1 cellular context compared by ENCODE assay signal in the genomic region with DNA sequence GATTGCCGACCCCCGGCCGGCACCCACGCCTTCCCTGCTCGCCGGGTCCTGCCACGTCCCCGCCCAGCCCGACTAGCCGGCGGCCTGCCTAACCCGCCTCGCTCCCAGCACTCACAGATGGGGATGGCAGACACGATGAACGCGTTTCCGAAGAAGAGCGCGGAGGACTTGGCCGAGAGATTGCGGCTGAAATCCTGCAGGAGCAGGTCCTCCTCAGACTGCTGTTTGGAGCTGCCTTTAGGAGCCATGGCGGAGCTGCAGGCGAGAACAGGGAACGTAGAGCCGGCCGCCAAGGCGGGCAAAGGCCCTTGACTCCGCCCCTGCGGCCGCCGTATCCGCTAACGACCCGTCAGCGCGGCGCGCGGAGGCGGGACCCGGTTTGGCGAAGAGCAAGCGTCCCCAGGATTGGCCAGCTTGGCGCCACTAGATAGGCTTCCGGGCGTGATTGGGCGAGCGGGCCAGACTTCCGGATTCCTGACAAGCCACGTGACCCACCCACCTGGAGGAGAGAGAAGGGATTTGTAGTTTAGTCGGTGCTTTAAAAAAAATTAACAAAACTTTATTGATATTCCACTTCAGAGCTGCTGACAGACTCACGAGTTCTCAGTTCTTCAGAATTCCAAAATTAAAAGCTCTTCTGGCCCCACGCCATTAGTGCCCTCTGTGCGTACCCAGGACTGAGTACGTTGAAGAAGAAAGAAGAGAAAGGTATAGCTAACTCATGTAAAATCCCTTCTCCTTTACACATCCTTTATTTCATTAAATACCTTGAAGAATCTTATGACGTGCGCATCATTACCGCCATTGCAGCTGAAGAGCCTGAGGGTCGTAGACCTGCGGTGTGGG.
TF ChIP-seq lines count a peak whose summit lies in the region.

Gene SSR3, minus strand, starts transcription at position 276 of the 846 bp plus-strand sequence. Its CDS starts 28 bp downstream, at position 248.

TF ChIP-seq in K562, 482 proteins besides CTCF, POLR2A, EP300 and RAD21 (continued from another document and continues in another):
- TF ChIP-seq, protein P1, sequence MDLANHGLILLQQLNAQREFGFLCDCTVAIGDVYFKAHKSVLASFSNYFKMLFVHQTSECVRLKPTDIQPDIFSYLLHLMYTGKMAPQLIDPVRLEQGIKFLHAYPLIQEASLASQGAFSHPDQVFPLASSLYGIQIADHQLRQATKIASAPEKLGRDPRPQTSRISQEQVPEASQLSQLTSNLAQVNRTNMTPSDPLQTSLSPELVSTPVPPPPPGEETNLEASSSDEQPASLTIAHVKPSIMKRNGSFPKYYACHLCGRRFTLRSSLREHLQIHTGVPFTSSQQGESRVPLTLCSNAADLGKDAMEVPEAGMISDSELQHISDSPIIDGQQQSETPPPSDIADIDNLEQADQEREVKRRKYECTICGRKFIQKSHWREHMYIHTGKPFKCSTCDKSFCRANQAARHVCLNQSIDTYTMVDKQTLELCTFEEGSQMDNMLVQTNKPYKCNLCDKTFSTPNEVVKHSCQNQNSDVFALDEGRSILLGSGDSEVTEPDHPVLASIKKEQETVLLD (IDR thresholded peaks at IDR 0.05): peak; percentile 60; the same call in 1 of the 2 replicates
- TF ChIP-seq ZNF175 (CRISPR knock-in tag; IDR thresholded peaks at IDR 0.05; ENCODE audit: low read depth): peak; percentile 71; the same call in 1 of the 2 replicates
- TF ChIP-seq ZNF133 (CRISPR knock-in tag; IDR thresholded peaks at IDR 0.05): no peak
- peak; percentile 98 for TF ChIP-seq RAD51 (IDR thresholded peaks at IDR 0.05; ENCODE audit: borderline replicate concordance, low read depth)
- TF ChIP-seq FOXP1 (CRISPR knock-in tag; IDR thresholded peaks at IDR 0.05): 0 out of 2 replicates have a peak, but pooled peaks have one; percentile 61
- TF ChIP-seq KAT7 (CRISPR knock-in tag; IDR thresholded peaks at IDR 0.05; ENCODE audit: borderline replicate concordance): 0 out of 2 replicates have a peak, but pooled peaks have one; percentile 41
- no peak for TF ChIP-seq ZSCAN32 (CRISPR knock-in tag; IDR thresholded peaks at IDR 0.05)
- peak; percentile 83 for TF ChIP-seq ZBTB33 (CRISPR knock-in tag; IDR thresholded peaks at IDR 0.05)
- TF ChIP-seq NFIC (IDR thresholded peaks at IDR 0.05): peak; percentile 40
- no peak for TF ChIP-seq ZNF23 (CRISPR knock-in tag; IDR thresholded peaks at IDR 0.05)
- no peak for TF ChIP-seq IRF1 (CRISPR knock-in tag; IDR thresholded peaks at IDR 0.05; ENCODE audit: borderline replicate concordance)
- TF ChIP-seq CXXC5 (CRISPR knock-in tag; IDR thresholded peaks at IDR 0.05): peak; percentile 96
- TF ChIP-seq THRAP3 (IDR thresholded peaks at IDR 0.05; ENCODE audit: borderline replicate concordance): peak; percentile 53; the same call in 1 of the 2 replicates
- TF ChIP-seq DPF2 (IDR thresholded peaks at IDR 0.05): peak; percentile 15; the same call in 1 of the 2 replicates
- peak; percentile 83 for TF ChIP-seq NEUROD1 (IDR thresholded peaks at IDR 0.05; ENCODE audit: borderline replicate concordance, low read depth, low read length, partially characterized antibody)
- no peak for TF ChIP-seq CEBPG (CRISPR knock-in tag; IDR thresholded peaks at IDR 0.05)
- no peak for TF ChIP-seq CEBPG (tag; conservative IDR thresholded peaks at IDR 0.05 in 1 of 2, IDR thresholded peaks at IDR 0.05 in 1 of 2)
- TF ChIP-seq SRSF1 (IDR thresholded peaks at IDR 0.05; ENCODE audit: low read depth, low read length): no peak
- peak; percentile 84 for TF ChIP-seq PKNOX1 (IDR thresholded peaks at IDR 0.05)
- TF ChIP-seq SP2 (IDR thresholded peaks at IDR 0.05; ENCODE audit: extremely low read depth, low read depth, low read length, poor library complexity, severe bottlenecking): peak; percentile 55
- peak; percentile 87 for TF ChIP-seq CBFA2T2 (conservative IDR thresholded peaks at IDR 0.05)
- peak; percentile 90 for TF ChIP-seq ZFX (CRISPR knock-in tag; IDR thresholded peaks at IDR 0.05)
- peak; percentile 74; the same call in 1 of the 2 replicates for TF ChIP-seq RB1 (IDR thresholded peaks at IDR 0.05; ENCODE audit: low read depth)
- TF ChIP-seq, protein P2, sequence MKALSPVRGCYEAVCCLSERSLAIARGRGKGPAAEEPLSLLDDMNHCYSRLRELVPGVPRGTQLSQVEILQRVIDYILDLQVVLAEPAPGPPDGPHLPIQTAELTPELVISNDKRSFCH (CRISPR knock-in tag; IDR thresholded peaks at IDR 0.05): no peak
- TF ChIP-seq, protein P2 (tag; IDR thresholded peaks at IDR 0.05): peak; percentile 12; the same call in 1 of the 2 replicates
- TF ChIP-seq SAP30 (IDR thresholded peaks at IDR 0.05; ENCODE audit: borderline replicate concordance, insufficient read depth, low read depth, low read length, poor library complexity, severe bottlenecking): peak; percentile 57
- peak; percentile 94 for TF ChIP-seq CC2D1A (IDR thresholded peaks at IDR 0.05)
- TF ChIP-seq AFF1 (IDR thresholded peaks at IDR 0.05; ENCODE audit: low read depth in 1 of 2, partially characterized antibody in 2 of 2): peak in 1 of 2 experiments; percentile 86
- TF ChIP-seq, protein P3, sequence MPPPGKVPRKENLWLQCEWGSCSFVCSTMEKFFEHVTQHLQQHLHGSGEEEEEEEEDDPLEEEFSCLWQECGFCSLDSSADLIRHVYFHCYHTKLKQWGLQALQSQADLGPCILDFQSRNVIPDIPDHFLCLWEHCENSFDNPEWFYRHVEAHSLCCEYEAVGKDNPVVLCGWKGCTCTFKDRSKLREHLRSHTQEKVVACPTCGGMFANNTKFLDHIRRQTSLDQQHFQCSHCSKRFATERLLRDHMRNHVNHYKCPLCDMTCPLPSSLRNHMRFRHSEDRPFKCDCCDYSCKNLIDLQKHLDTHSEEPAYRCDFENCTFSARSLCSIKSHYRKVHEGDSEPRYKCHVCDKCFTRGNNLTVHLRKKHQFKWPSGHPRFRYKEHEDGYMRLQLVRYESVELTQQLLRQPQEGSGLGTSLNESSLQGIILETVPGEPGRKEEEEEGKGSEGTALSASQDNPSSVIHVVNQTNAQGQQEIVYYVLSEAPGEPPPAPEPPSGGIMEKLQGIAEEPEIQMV (tag; conservative IDR thresholded peaks at IDR 0.05; ENCODE audit: low read depth): peak; percentile 52; the same call in 1 of the 2 replicates
- no peak for TF ChIP-seq ZBED1 (IDR thresholded peaks at IDR 0.05)
- no peak for TF ChIP-seq MCM5 (IDR thresholded peaks at IDR 0.05; ENCODE audit: low read depth)
- TF ChIP-seq SP1 (CRISPR knock-in tag; IDR thresholded peaks at IDR 0.05): peak; percentile 87
- no peak for TF ChIP-seq POLR3A (IDR thresholded peaks at IDR 0.05; ENCODE audit: borderline replicate concordance, extremely low read depth, insufficient read depth, insufficient read length)
- 0 out of 2 replicates have a peak, but pooled peaks have one; percentile 5 for TF ChIP-seq NFE2 (IDR thresholded peaks at IDR 0.05; ENCODE audit: low read depth)
- peak; percentile 28; the same call in 1 of the 2 replicates for TF ChIP-seq ZBTB17 (CRISPR knock-in tag; IDR thresholded peaks at IDR 0.05)
- TF ChIP-seq JUN (IDR thresholded peaks at IDR 0.05; ENCODE audit: borderline replicate concordance, low read depth, low read length): peak; percentile 7; the same call in 1 of the 2 replicates
- no peak for TF ChIP-seq JUN (CRISPR knock-in tag; IDR thresholded peaks at IDR 0.05; ENCODE audit: borderline replicate concordance)
- TF ChIP-seq RCOR1 (IDR thresholded peaks at IDR 0.05; ENCODE audit: borderline replicate concordance in 1 of 2, low read depth in 2 of 2, low read length in 2 of 2): peak in 1 of 2 experiments; percentile 55; a peak in 2 of 4 replicates
- TF ChIP-seq DEAF1 (CRISPR knock-in tag; IDR thresholded peaks at IDR 0.05): no peak
